34 cellular contexts compared by ENCODE assay signal in genomic region chr4:154590329-154591006, GRCh38. TPM values are rescaled to one million over a fixed set of nuclear protein-coding genes. Genes with fewer than 3 reads are reported as not detected.
A peak's percentile ranks its signal among the peaks of the same experiment; 100 is the strongest.
DNase-seq lines count a peak whose midpoint lies in the region; ATAC-seq, FAIRE-seq and TF ChIP-seq lines count a peak whose summit lies in the region.
"Had no signal": no experiment of that assay in that cellular context is flagged by ENCODE, and none has a peak within 500 bp of the region (broad histone marks: within the 10 kb centered on the region; RNA-seq: fewer than 3 reads in every experiment).

Gene FGA, minus strand, starts transcription at chr4:154590742. Its CDS starts 55 bp downstream, at chr4:154590687.

- H3K4me1 Mint-ChIP-seq in neural progenitor cell: no peaks in the 10 kb centered on the region
- no peaks in the 10 kb centered on the region for H3K4me1 Mint-ChIP-seq in T-helper 2 cell treated with Interferon-gamma antibody and Interleukin-4, amounts not matched to agents 5 μg/mL and 100 μg/mL, for 36 hours (ENCODE audit: low read depth)
- H3K4me1 Mint-ChIP-seq: brain, natural killer cell had no signal

- FAIRE-seq in A549 (lab: Jason Lieb, UNC): peak; percentile 59
- FAIRE-seq: D721Med, GM12892, urothelium cell line had no signal

- intact Hi-C loops in ascending aorta (cut with DNase I): no loop called here

- WGBS in A549 (ENCODE audit: missing lambda C conversion rate): 0% methylated on average over 3 of the region's 3 CpGs
- 59 to 68% methylated on average over 3 of the region's 3 CpGs for WGBS in tibial nerve, 2 donors

- TF ChIP-seq CTCF in A549 (IDR thresholded peaks at IDR 0.05) (no peak), ascending aorta (IDR thresholded peaks at IDR 0.05) (no peak), neural progenitor cell (IDR thresholded peaks at IDR 0.05) (no peak), tibial nerve (IDR thresholded peaks at IDR 0.05) (no peak), omental fat pad (IDR thresholded peaks at IDR 0.05) (no peak)

- DNase-seq in A549 (ENCODE audit: low read depth in 1 of 2, low spot score in 1 of 2): peak; percentile 28 to 93
- no peak for DNase-seq in ascending aorta (ENCODE audit: low spot score in 2 of 2)
- DNase-seq in left kidney (ENCODE audit: low read depth, low spot score): peak; percentile 8
- peak; percentile 50 for DNase-seq in neural progenitor cell (ENCODE audit: low spot score)
- DNase-seq in tibial nerve (ENCODE audit: low spot score in 2 of 2): no peak
- no peak for DNase-seq in omental fat pad (ENCODE audit: low spot score)
- DNase-seq in T-helper 2 cell treated with Interferon-gamma antibody and Interleukin-4, amounts not matched to agents 5 μg/mL and 100 μg/mL, for 36 hours (ENCODE audit: low spot score): no peak
- no peak for DNase-seq in effector CD4-positive, alpha-beta T cell
- DNase-seq: activated CD4-positive, alpha-beta T cell treated with anti-CD3 and anti-CD28 coated beads for 48 hours; activated effector memory CD4-positive, alpha-beta T cell treated with anti-CD3 and anti-CD28 coated beads, Interleukin-2, amount 50 U/mL, for 16 hours; activated T-cell treated with anti-CD3 and anti-CD28 coated beads, Interleukin-2, amount 50 U/mL, for 1 hour; effector CD8-positive, alpha-beta T cell; GM23248; head of caudate nucleus; IMR-90; midbrain; natural killer cell; NCI-H1694; NCI-H446 treated with DMSO at 0.1 percent for 48 hours; retina; stimulated activated CD4-positive, alpha-beta T cell treated with anti-CD3 and anti-CD28 coated beads, Interleukin-2, amount 100 ng/mL, for 24 hours had no signal

- TF ChIP-seq EP300 in A549 (IDR thresholded peaks at IDR 0.05): peak; percentile 71 to 83; a peak in 3 of 5 replicates
- TF ChIP-seq EP300 in tibial nerve (IDR thresholded peaks at IDR 0.05): no peak

- H3K27ac ChIP-seq in A549 (peak within 1 kb of the TSS; percentile 87 to 90), ascending aorta (no peak within 1 kb of the TSS), neural progenitor cell (no peak within 1 kb of the TSS), tibial nerve (no peak within 1 kb of the TSS)
- H3K27ac ChIP-seq: 22Rv1, GM23248, RWPE1 had no signal

- H3K9ac ChIP-seq in neural progenitor cell: no peak within 1 kb of the TSS
- H3K9ac ChIP-seq: GM23248 had no signal

- CTCF ChIA-PET in A549 (lab: Yijun Ruan, JAX): no interaction called here

- no peaks in the 10 kb centered on the region for H3F3A ChIP-seq in neural progenitor cell (ENCODE audit: low read depth)

- H3K27me3 ChIP-seq in ascending aorta (no peaks in the 10 kb centered on the region), neural progenitor cell (no peaks in the 10 kb centered on the region), tibial nerve (no peaks in the 10 kb centered on the region)

- H3K36me3 Mint-ChIP-seq in neural progenitor cell: no peaks in the 10 kb centered on the region
- H3K36me3 Mint-ChIP-seq in T-helper 2 cell treated with Interferon-gamma antibody and Interleukin-4, amounts not matched to agents 5 μg/mL and 100 μg/mL, for 36 hours (ENCODE audit: low read depth): no peaks in the 10 kb centered on the region
- H3K36me3 Mint-ChIP-seq: brain, natural killer cell had no signal

- POLR2A ChIA-PET in A549 (lab: Yijun Ruan, JAX): no interaction called here

- no peak; a peak in 2 of 5 replicates for TF ChIP-seq RAD21 in A549 (conservative IDR thresholded peaks at IDR 0.05 in 1 of 2, IDR thresholded peaks at IDR 0.05 in 1 of 2)

- no peak within 1 kb of the TSS for H3K4me3 Mint-ChIP-seq in neural progenitor cell
- no peak within 1 kb of the TSS for H3K4me3 Mint-ChIP-seq in T-helper 2 cell treated with Interferon-gamma antibody and Interleukin-4, amounts not matched to agents 5 μg/mL and 100 μg/mL, for 36 hours
- H3K4me3 Mint-ChIP-seq: brain, natural killer cell had no signal

- TF ChIP-seq POLR2A in A549 (IDR thresholded peaks at IDR 0.05; ENCODE audit: low read length) (no peak), tibial nerve (IDR thresholded peaks at IDR 0.05) (no peak)

- H3K4me2 ChIP-seq in A549 (peak within 1 kb of the TSS; percentile 88), neural progenitor cell (peak within 1 kb of the TSS; percentile 24)

- no peaks in the 10 kb centered on the region for H4K20me1 ChIP-seq in neural progenitor cell (ENCODE audit: low read depth)

- peak within 1 kb of the TSS; percentile 43 for H3K4me3 ChIP-seq in A549
- H3K4me3 ChIP-seq in ascending aorta: no peak within 1 kb of the TSS
- no peak within 1 kb of the TSS for H3K4me3 ChIP-seq in neural progenitor cell
- H3K4me3 ChIP-seq in tibial nerve: no peak within 1 kb of the TSS
- H3K4me3 ChIP-seq: GM23248 had no signal

- H2AFZ ChIP-seq in neural progenitor cell (replicated peaks): peak within 1 kb of the TSS; percentile 87
- H2AFZ ChIP-seq: GM23248 had no signal

- no peak within 1 kb of the TSS for H3K27ac Mint-ChIP-seq in neural progenitor cell
- no peak within 1 kb of the TSS for H3K27ac Mint-ChIP-seq in T-helper 2 cell treated with Interferon-gamma antibody and Interleukin-4, amounts not matched to agents 5 μg/mL and 100 μg/mL, for 36 hours
- H3K27ac Mint-ChIP-seq: brain, natural killer cell had no signal

- H3K36me3 ChIP-seq in ascending aorta (no peaks in the 10 kb centered on the region), neural progenitor cell (no peaks in the 10 kb centered on the region), tibial nerve (no peaks in the 10 kb centered on the region)

- 0 out of 3 replicates have a peak, but pooled peaks cover 2% of the 10 kb centered on the region for H3K9me3 ChIP-seq in A549
- no peaks in the 10 kb centered on the region for H3K9me3 ChIP-seq in ascending aorta
- H3K9me3 ChIP-seq in neural progenitor cell (ENCODE audit: low read depth): no peaks in the 10 kb centered on the region
- H3K9me3 ChIP-seq in tibial nerve: no peaks in the 10 kb centered on the region

- peak; percentile 96 to 97 for ATAC-seq in A549
- ATAC-seq in omental fat pad (ENCODE audit: low FRiP score): no peak
- ATAC-seq: natural killer cell had no signal

- H3K4me1 ChIP-seq in A549 (peaks cover 53% of the 10 kb centered on the region), ascending aorta (no peaks in the 10 kb centered on the region), neural progenitor cell (peaks cover 15% of the 10 kb centered on the region), tibial nerve (no peaks in the 10 kb centered on the region)

- H3K9me3 Mint-ChIP-seq in neural progenitor cell: no peaks in the 10 kb centered on the region
- no peaks in the 10 kb centered on the region for H3K9me3 Mint-ChIP-seq in T-helper 2 cell treated with Interferon-gamma antibody and Interleukin-4, amounts not matched to agents 5 μg/mL and 100 μg/mL, for 36 hours
- H3K9me3 Mint-ChIP-seq: brain, natural killer cell had no signal

- no peaks in the 10 kb centered on the region for H3K27me3 Mint-ChIP-seq in neural progenitor cell (ENCODE audit: insufficient read depth, low read depth)
- peaks cover 6% of the 10 kb centered on the region for H3K27me3 Mint-ChIP-seq in T-helper 2 cell treated with Interferon-gamma antibody and Interleukin-4, amounts not matched to agents 5 μg/mL and 100 μg/mL, for 36 hours (ENCODE audit: low read depth)

- H3K79me2 ChIP-seq in neural progenitor cell (ENCODE audit: low read depth): no peaks in the 10 kb centered on the region

TF ChIP-seq in A549, 52 proteins besides CTCF, POLR2A, EP300 and RAD21 (continues in another document):
- no peak for TF ChIP-seq USF2 (IDR thresholded peaks at IDR 0.05)
- TF ChIP-seq JUNB (IDR thresholded peaks at IDR 0.05): peak; percentile 28; the same call in 1 of the 2 replicates
- TF ChIP-seq REST (IDR thresholded peaks at IDR 0.05): no peak
- TF ChIP-seq KDM5A (IDR thresholded peaks at IDR 0.05): no peak
- TF ChIP-seq GATA3 (IDR thresholded peaks at IDR 0.05; ENCODE audit: borderline replicate concordance): peak; percentile 84
- TF ChIP-seq HOXA7 (CRISPR knock-in tag; IDR thresholded peaks at IDR 0.05): no peak
- TF ChIP-seq RNF2 (IDR thresholded peaks at IDR 0.05; ENCODE audit: borderline replicate concordance, low read depth): no peak

RNA-seq across cellular contexts. Expression of gene FGA, which starts in this region (rescaled TPM):
- polyA plus RNA-seq in A549 (2011; rRNA removed): 130 and 166 TPM in 2 replicates
- polyA plus RNA-seq in A549 (2012; cell fraction: cytosol; rRNA removed): 12.8 and 13.4 TPM in 2 replicates
- 9.1 and 12.6 TPM in 2 replicates for polyA plus RNA-seq in A549 (2012; cell fraction: nucleus; rRNA removed)
- 6.6 to 10.2 TPM (median 9.0 TPM) in 3 replicates for polyA plus RNA-seq in A549 (2017; fragmentation: RNase III; extraction: RNeasy Plus Mini Kit Qiagen cat#74134 plus additional on column Dnase treatment)
- 40.9 and 57.5 TPM in 2 replicates for polyA minus RNA-seq in A549 (2011; rRNA and poly(A)+ RNA removed)
- total RNA-seq in ascending aorta: 47.6 TPM
- not detected in 2 replicates for total RNA-seq in neural progenitor cell (ENCODE audit: low replicate concordance)
- total RNA-seq in tibial nerve: 1 to 10 TPM in 1 of 4 donors, not detected in 3; 7.2 TPM
- total RNA-seq in omental fat pad: not detected
- total RNA-seq: activated CD8-positive, alpha-beta memory T cell treated with anti-CD3 and anti-CD28 coated beads for 36 hours; fibroblast of villous mesenchyme; GM23248; IMR-90; natural killer cell; OCI-LY7; osteoblast; SK-MEL-5; T-helper 1 cell treated with Interleukin-12 subunit alpha and Interleukin-12 subunit beta and Interleukin-4 antibody, amounts not matched to agents 30 ng/mL and 1 ng/mL, for 36 hours had no signal
- polyA plus RNA-seq: esophagus, GM23248, IMR-90 had no signal

Comparison
In these comparisons a context has a peak if more than half of its experiments do, and no peak if none do; other contexts are left out.
1. Peak in DNase-seq and H3K4me2 ChIP-seq in neural progenitor cell; RNA of the gene not detected or under 1 TPM.
2. DNase-seq: peak in A549 (2 of 2) and left kidney (single experiment); none in ascending aorta (0 of 2), tibial nerve (0 of 2), omental fat pad (single experiment), T-helper 2 cell treated with Interferon-gamma antibody and Interleukin-4, amounts not matched to agents 5 μg/mL and 100 μg/mL, for 36 hours (single experiment) and effector CD4-positive, alpha-beta T cell (single experiment).
3. H3K27ac ChIP-seq: peak in A549 (2 of 2); none in ascending aorta (0 of 2), neural progenitor cell (single experiment) and tibial nerve (0 of 4).